Comparison of ENCODE assay signal across 29 cellular contexts in genomic region chr2:9958057-9958456, GRCh38.
"Had no signal": no experiment of that assay in that cellular context is flagged by ENCODE, and none has a peak within 500 bp of the region (broad histone marks: within the 10 kb centered on the region; RNA-seq: fewer than 3 reads in every experiment).

No MANE protein-coding gene starts in this region.

- H3K9me3 Mint-ChIP-seq: naive thymus-derived CD4-positive, alpha-beta T cell; natural killer cell; nephron; neural progenitor cell; stimulated activated effector memory CD8-positive, alpha-beta T cell treated with anti-CD3 and anti-CD28 coated beads, Interleukin-12 subunit alpha, Interleukin-12 subunit beta, amount 100 ng/mL, for 72 hours; stimulated activated naive B cell treated with anti-CD40 and anti-IgM and Interleukin-4, amounts not matched to agents 10 μg/mL and 1 μg/mL and 100 μg/mL, for 72 hours; stimulated activated naive CD8-positive, alpha-beta T cell treated with anti-CD3 and anti-CD28 coated beads, Interleukin-15, Interleukin-2, amounts not matched to agents 100 ng/mL and 50 ng/mL, for 24 hours; type B pancreatic cell had no signal

- DNase-seq: naive thymus-derived CD4-positive, alpha-beta T cell; natural killer cell; occipital lobe; ovary; psoas muscle; right cardiac atrium; spleen; stimulated activated CD4-positive, alpha-beta T cell treated with anti-CD3 and anti-CD28 coated beads, Interleukin-15, amount 100 ng/mL, for 24 hours; stimulated activated CD4-positive, alpha-beta T cell treated with anti-CD3 and anti-CD28 coated beads, Interleukin-2, amount 100 ng/mL, for 24 hours; stimulated activated CD4-positive, alpha-beta T cell treated with anti-CD3 and anti-CD28 coated beads, Interleukin-2, amount 100 ng/mL, for 48 hours; stimulated activated CD4-positive, alpha-beta T cell treated with anti-CD3 and anti-CD28 coated beads, Interleukin-4, amount 100 ng/mL, for 24 hours; stimulated activated naive B cell treated with anti-CD40 and anti-IgM and Interleukin-4, amounts not matched to agents 10 μg/mL and 1 μg/mL and 100 μg/mL, for 72 hours; stimulated activated naive CD4-positive, alpha-beta T cell treated with Interleukin-2 at 50 U/mL for 16 hours; stomach; thyroid gland; upper lobe of right lung; uterus had no signal

- H3K4me1 Mint-ChIP-seq: naive thymus-derived CD4-positive, alpha-beta T cell; natural killer cell; stimulated activated effector memory CD8-positive, alpha-beta T cell treated with anti-CD3 and anti-CD28 coated beads, Interleukin-12 subunit alpha, Interleukin-12 subunit beta, amount 100 ng/mL, for 72 hours; stimulated activated naive B cell treated with anti-CD40 and anti-IgM and Interleukin-4, amounts not matched to agents 10 μg/mL and 1 μg/mL and 100 μg/mL, for 72 hours had no signal

- H3K4me2 ChIP-seq: neural progenitor cell, smooth muscle cell had no signal

- H2AFZ ChIP-seq: neural progenitor cell, parathyroid adenoma had no signal

- H3K9ac ChIP-seq: neural progenitor cell, parathyroid adenoma had no signal

- H3K27ac ChIP-seq: neural progenitor cell, ovary, parathyroid adenoma, psoas muscle, skin epidermis, spleen, stomach, thoracic aorta, thyroid gland, tibial nerve, upper lobe of right lung, uterus had no signal

- H3K36me3 ChIP-seq: ovary, spleen, thoracic aorta, thyroid gland, tibial nerve, upper lobe of right lung, uterus had no signal

- H3K4me3 ChIP-seq: neural progenitor cell, ovary, psoas muscle, skin epidermis, smooth muscle cell, spleen, stomach, thoracic aorta, thyroid gland, tibial nerve, upper lobe of right lung, uterus had no signal

- H3K4me1 ChIP-seq: neural progenitor cell, parathyroid adenoma, psoas muscle, thyroid gland, tibial nerve, upper lobe of right lung, uterus had no signal

- H3K36me3 Mint-ChIP-seq: naive thymus-derived CD4-positive, alpha-beta T cell; natural killer cell; neural progenitor cell; stimulated activated effector memory CD8-positive, alpha-beta T cell treated with anti-CD3 and anti-CD28 coated beads, Interleukin-12 subunit alpha, Interleukin-12 subunit beta, amount 100 ng/mL, for 72 hours; stimulated activated naive B cell treated with anti-CD40 and anti-IgM and Interleukin-4, amounts not matched to agents 10 μg/mL and 1 μg/mL and 100 μg/mL, for 72 hours had no signal

- ATAC-seq: naive thymus-derived CD4-positive, alpha-beta T cell; natural killer cell; psoas muscle; right cardiac atrium; sciatic nerve; stimulated activated effector memory CD8-positive, alpha-beta T cell treated with anti-CD3 and anti-CD28 coated beads, Interleukin-12 subunit alpha, Interleukin-12 subunit beta, amount 100 ng/mL, for 72 hours; stimulated activated naive B cell treated with anti-CD40 and anti-IgM and Interleukin-4, amounts not matched to agents 10 μg/mL and 1 μg/mL and 100 μg/mL, for 72 hours; upper lobe of right lung had no signal

- H3K4me3 Mint-ChIP-seq: naive thymus-derived CD4-positive, alpha-beta T cell; natural killer cell; nephron; neural progenitor cell; stimulated activated effector memory CD8-positive, alpha-beta T cell treated with anti-CD3 and anti-CD28 coated beads, Interleukin-12 subunit alpha, Interleukin-12 subunit beta, amount 100 ng/mL, for 72 hours; stimulated activated naive B cell treated with anti-CD40 and anti-IgM and Interleukin-4, amounts not matched to agents 10 μg/mL and 1 μg/mL and 100 μg/mL, for 72 hours; stimulated activated naive CD8-positive, alpha-beta T cell treated with anti-CD3 and anti-CD28 coated beads, Interleukin-15, Interleukin-2, amounts not matched to agents 100 ng/mL and 50 ng/mL, for 24 hours; type B pancreatic cell had no signal

- H3K9me3 ChIP-seq: ovary, psoas muscle, spleen, stomach, thoracic aorta, thyroid gland, tibial nerve, upper lobe of right lung, uterus had no signal

- H3K27ac Mint-ChIP-seq: naive thymus-derived CD4-positive, alpha-beta T cell; natural killer cell; nephron; neural progenitor cell; progenitor cell of endocrine pancreas; stimulated activated effector memory CD8-positive, alpha-beta T cell treated with anti-CD3 and anti-CD28 coated beads, Interleukin-12 subunit alpha, Interleukin-12 subunit beta, amount 100 ng/mL, for 72 hours; stimulated activated naive B cell treated with anti-CD40 and anti-IgM and Interleukin-4, amounts not matched to agents 10 μg/mL and 1 μg/mL and 100 μg/mL, for 72 hours; stimulated activated naive CD8-positive, alpha-beta T cell treated with anti-CD3 and anti-CD28 coated beads, Interleukin-15, Interleukin-2, amounts not matched to agents 100 ng/mL and 50 ng/mL, for 24 hours; type B pancreatic cell had no signal

- H3K27me3 ChIP-seq: ovary, stomach, thyroid gland, tibial nerve, uterus had no signal
